10 cellular contexts compared by ENCODE assay signal in the genomic region with DNA sequence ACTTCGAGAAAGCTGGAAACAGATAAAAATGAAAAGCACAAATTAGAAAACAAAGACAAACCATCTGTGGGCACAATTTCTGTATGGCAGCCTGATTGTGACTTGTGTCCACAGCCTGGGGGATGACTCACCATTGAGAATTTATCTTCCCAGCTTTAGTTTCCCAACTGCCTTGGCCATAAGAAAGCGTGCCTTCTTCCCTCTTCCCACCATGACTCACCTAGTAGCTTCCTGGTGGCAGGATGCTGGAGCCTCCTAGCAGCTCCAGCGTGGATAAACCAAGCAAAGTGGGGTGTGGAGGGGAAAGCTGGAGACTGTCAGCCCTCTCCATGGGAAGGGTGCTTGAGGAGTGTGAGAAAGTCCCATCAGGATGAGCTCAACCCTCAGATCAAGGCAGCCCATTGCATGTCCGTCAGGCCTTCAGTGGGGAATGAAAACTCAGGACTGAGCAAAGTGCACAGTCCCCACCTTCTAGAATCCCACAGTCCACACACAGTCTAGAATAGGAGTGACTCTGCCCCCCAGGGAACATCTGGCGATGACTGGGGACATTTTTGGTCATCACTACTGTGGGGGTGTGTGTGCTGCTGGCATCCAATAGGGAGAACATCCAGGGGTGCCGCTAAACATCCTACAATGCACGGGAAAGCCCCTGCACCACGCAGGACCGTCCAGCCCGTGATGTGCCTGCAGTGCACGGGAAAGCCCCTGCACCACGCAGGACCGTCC. TPM values are rescaled to one million over a fixed set of nuclear protein-coding genes. Genes with fewer than 3 reads are reported as not detected.
DNase-seq lines count a peak whose midpoint lies in the region; ATAC-seq, FAIRE-seq and TF ChIP-seq lines count a peak whose summit lies in the region.
"Had no signal": no experiment of that assay in that cellular context is flagged by ENCODE, and none has a peak within 500 bp of the region (broad histone marks: within the 10 kb centered on the region; RNA-seq: fewer than 3 reads in every experiment).

No MANE protein-coding gene starts in this region.

- FAIRE-seq in GM12878 (lab: Jason Lieb, UNC) (no peak), GM19239 (lab: Jason Lieb, UNC) (no peak)

- 39% methylated on average over 13 of the region's 13 CpGs for WGBS in GM12878 (ENCODE audit: insufficient coverage, insufficient replicate concordance, low lambda C conversion rate, missing lambda C conversion rate)
- no CpG with 5 or more reads among the region's 13 CpGs for WGBS in mesendoderm (ENCODE audit: extremely low coverage, insufficient coverage, low lambda C conversion rate)

- POLR2A ChIA-PET in GM12878 (lab: Charles Lee) = no interaction called here

- H3K27ac Mint-ChIP-seq in IgD-negative memory B cell = peak overlapping the region; percentile 54 to 94 (median 58)

- no peak overlapping the region for H4K8ac ChIP-seq in mesendoderm (ENCODE audit: low read depth, low read length)

- H3K27me3 ChIP-seq in GM12878 (replicated peaks in 1 of 2; ENCODE audit: control insufficient read depth in 2 of 2, insufficient read depth in 2 of 2, low read length in 1 of 2) = no peaks in the 10 kb centered on the region
- no peaks in the 10 kb centered on the region for H3K27me3 ChIP-seq in mesendoderm (ENCODE audit: insufficient read depth, low read length, poor library complexity)

- no peak overlapping the region for H2BK5ac ChIP-seq in mesendoderm (ENCODE audit: low read length)

- no peak overlapping the region for H3K23ac ChIP-seq in mesendoderm (ENCODE audit: low read length)

- H2AK5ac ChIP-seq in mesendoderm (ENCODE audit: low read length) = no peak overlapping the region

- H3K27me3 Mint-ChIP-seq in IgD-negative memory B cell = peaks cover 6% of the 10 kb centered on the region

- H3K4me3 Mint-ChIP-seq in IgD-negative memory B cell = peak overlapping the region in 2 of 4 donors; percentile 0 to 27

- no peak overlapping the region for H3K18ac ChIP-seq in mesendoderm (ENCODE audit: low read length)

- H3K27ac ChIP-seq in GM12878 (ENCODE audit: control insufficient read depth, insufficient read depth) = peak overlapping the region; percentile 69
- H3K27ac ChIP-seq in mesendoderm (ENCODE audit: low read depth, low read length) = no peak overlapping the region

- no peak overlapping the region for H2AFZ ChIP-seq in GM12878 (ENCODE audit: control insufficient read depth, low read depth, low read length)

- H3K4ac ChIP-seq in mesendoderm (ENCODE audit: low read depth, low read length) = no peak overlapping the region

- CTCF ChIA-PET in GM12878 (lab: Yijun Ruan, JAX) = interaction anchor here (0.6 kb wide), 1 partner anchor 77 kb away, joined by 3 read pairs; no protein-coding TSS in a partner anchor

- SMC1A ChIA-PET in GM12878 (lab: Charles Lee; ENCODE audit: uncharacterized antibody, unreplicated experiment) = no interaction called here

- DNase-seq in AG20443 (ENCODE audit: low spot score) (peak; percentile 89), GM12878 (ENCODE audit: low read depth, low spot score) (no peak), mesendoderm (peak; percentile 25), NCI-H510A (lab: John Stamatoyannopoulos, UW) (no peak), GM19239 (ENCODE audit: insufficient read length, low spot score) (no peak), NCI-H1436 (lab: John Stamatoyannopoulos, UW) (no peak)
- DNase-seq: cerebellar nuclear complex, left ventricle myocardium superior had no signal

- H3K4me3 ChIP-seq in GM12878 = no peak overlapping the region
- no peak overlapping the region for H3K4me3 ChIP-seq in mesendoderm (ENCODE audit: low read length)

- no peak for TF ChIP-seq RAD21 in GM12878 (IDR thresholded peaks at IDR 0.05; ENCODE audit: insufficient read depth, low read depth, low read length)

- ATAC-seq in GM12878 (no peak), HG03520 (IDR thresholded peaks at IDR 0.05; ENCODE audit: unreplicated experiment) (no peak)
- ATAC-seq: left ventricle myocardium superior had no signal

- H3K36me3 ChIP-seq in GM12878 (ENCODE audit: control insufficient read depth in 2 of 2, insufficient read depth in 2 of 2, low read length in 1 of 2) = no peaks in the 10 kb centered on the region
- no peaks in the 10 kb centered on the region for H3K36me3 ChIP-seq in mesendoderm (ENCODE audit: control insufficient read depth, insufficient read depth, low read length)

- H3K9me3 ChIP-seq in GM12878 (replicated peaks; ENCODE audit: control insufficient read depth, insufficient read depth, low read length) = peaks cover 11% of the 10 kb centered on the region

- H2BK120ac ChIP-seq in mesendoderm (ENCODE audit: low read depth, low read length) = no peak overlapping the region

- no peaks in the 10 kb centered on the region for H3K36me3 Mint-ChIP-seq in IgD-negative memory B cell

- no peak for TF ChIP-seq POLR2A in GM12878 (IDR thresholded peaks at IDR 0.05; ENCODE audit: low read depth, low read length)

- TF ChIP-seq CTCF in GM12878 (IDR thresholded peaks at IDR 0.05 in 2 of 3, conservative IDR thresholded peaks at IDR 0.05 in 1 of 3; ENCODE audit: control insufficient read depth in 2 of 3, extremely low read depth in 1 of 3, insufficient read depth in 1 of 3, low read depth in 3 of 3, low read length in 3 of 3) = no peak

- no peaks in the 10 kb centered on the region for H3K79me2 ChIP-seq in GM12878 (ENCODE audit: control insufficient read depth, insufficient read depth, low read length)
- H3K79me2 ChIP-seq in mesendoderm (ENCODE audit: control insufficient read depth, insufficient read depth, low read length) = no peaks in the 10 kb centered on the region

- H3K9ac ChIP-seq in GM12878 (ENCODE audit: control insufficient read depth, insufficient read depth, low read length) = no peak overlapping the region
- no peak overlapping the region for H3K9ac ChIP-seq in mesendoderm (ENCODE audit: low read length)

- H4K5ac ChIP-seq in mesendoderm (ENCODE audit: low read length) = no peak overlapping the region

- peak overlapping the region; percentile 14; the same call in 1 of the 2 replicates for H3K4me2 ChIP-seq in GM12878 (ENCODE audit: control insufficient read depth, insufficient read depth)
- H3K4me2 ChIP-seq in mesendoderm (ENCODE audit: low read length) = no peak overlapping the region

- intact Hi-C loops in GM12878 (cut with micrococcal nuclease; ENCODE audit: unreplicated experiment) = no loop called here

- peaks cover 16 to 21% (median 18%) of the 10 kb centered on the region in 3 donors for H3K4me1 Mint-ChIP-seq in IgD-negative memory B cell

- H3K79me1 ChIP-seq in mesendoderm (ENCODE audit: low read length) = no peaks in the 10 kb centered on the region

- in situ Hi-C loops in GM12878 (cut with MboI) = no loop called here

- H3K56ac ChIP-seq in mesendoderm (ENCODE audit: low read length) = no peak overlapping the region

- no peak overlapping the region for H2BK15ac ChIP-seq in mesendoderm (replicated peaks; ENCODE audit: low read depth)

- RAD21 ChIA-PET in GM12878 (lab: Charles Lee; ENCODE audit: unreplicated experiment) = no interaction called here

- no peak for TF ChIP-seq EP300 in GM12878 (IDR thresholded peaks at IDR 0.05; ENCODE audit: borderline replicate concordance in 1 of 2, control insufficient read depth in 1 of 2, low read depth in 2 of 2, low read length in 2 of 2)

- BruUV-seq in GM12878 (replicated peaks; lab: Mats Ljungman, UMichigan) = no TSS peak

- no peaks in the 10 kb centered on the region for H4K20me1 ChIP-seq in GM12878 (ENCODE audit: control insufficient read depth, insufficient read depth)

- H3K4me1 ChIP-seq in GM12878 (ENCODE audit: control insufficient read depth, insufficient read depth, low read length) (peaks cover 22% of the 10 kb centered on the region), mesendoderm (ENCODE audit: control insufficient read depth, low read depth, low read length) (no peaks in the 10 kb centered on the region)

- H3K9me3 Mint-ChIP-seq in IgD-negative memory B cell = no peaks in the 10 kb centered on the region

RNA-seq across cellular contexts. Expression of a gene that starts 21.0 kb away (rescaled TPM):
- not detected for polyA plus RNA-seq in IgD-negative memory B cell
- total RNA-seq in GM12878 (2013; cell fraction: nucleolus; rRNA removed) = not detected in 2 replicates
- total RNA-seq in GM12878 (2014; rRNA removed) = not detected in 2 replicates
- not detected in 2 replicates for total RNA-seq in GM12878 (2014; rRNA removed; fragmentation: Illumina TruSeq; extraction: Trizol)
- total RNA-seq in GM12878 (2021) = not detected in 2 replicates
- not detected for polyA plus RNA-seq in GM12878 (2011; ENCODE audit: low read depth)
- polyA plus RNA-seq in GM12878 (2011; rRNA removed) = not detected in 2 replicates
- not detected in 2 replicates for polyA plus RNA-seq in GM12878 (2011; cell fraction: cytosol; rRNA removed)
- polyA plus RNA-seq in GM12878 (2011; cell fraction: nucleus; rRNA removed) = not detected in 2 replicates
- polyA plus RNA-seq in GM12878 (2012) = not detected in 2 replicates
- not detected in 2 replicates for polyA plus RNA-seq in GM12878 (2014; fragmentation: Illumina TruSeq; extraction: Trizol)
- polyA plus RNA-seq in GM12878 (2014; fragmentation: Nextera tagmentation; extraction: Ambion mirVana) = not detected
- polyA plus RNA-seq in GM12878 (2014; rRNA removed) = not detected in 2 replicates
- not detected for polyA plus RNA-seq in GM12878 (2016; fragmentation: Nextera tagmentation; extraction: Ambion mirVana)
- not detected in 2 replicates for polyA minus RNA-seq in GM12878 (2011; rRNA and poly(A)+ RNA removed)
- polyA minus RNA-seq in GM12878 (2011; cell fraction: cytosol; rRNA and poly(A)+ RNA removed) = not detected in 2 replicates
- not detected in 2 replicates for polyA minus RNA-seq in GM12878 (2011; cell fraction: nucleus; rRNA and poly(A)+ RNA removed)
- not detected for polyA plus RNA-seq in mesendoderm (2013, experiment 1 of 2)
- not detected for polyA plus RNA-seq in mesendoderm (2013, experiment 2 of 2)
- total RNA-seq: left ventricle myocardium superior had no signal

RNA-seq across cellular contexts. Expression of a gene that starts 22.4 kb away (rescaled TPM):
- polyA plus RNA-seq in IgD-negative memory B cell (not detected), GM12878 (2011; rRNA removed) (0.27 TPM in 1 of 2 replicates, not detected in the other), GM12878 (2014; fragmentation: Illumina TruSeq; extraction: Trizol) (not detected in 2 replicates), GM12878 (2014; fragmentation: Nextera tagmentation; extraction: Ambion mirVana) (not detected), GM12878 (2014; rRNA removed) (not detected in 2 replicates), GM12878 (2016; fragmentation: Nextera tagmentation; extraction: Ambion mirVana) (under 1 TPM in 1 of 2 experiments, not detected in 1; 0.11 TPM)
- not detected in 2 replicates for total RNA-seq in GM12878 (2013; cell fraction: nucleolus; rRNA removed)
- total RNA-seq in GM12878 (2014; rRNA removed) (0.23 TPM in 1 of 2 replicates, not detected in the other), GM12878 (2014; rRNA removed; fragmentation: Illumina TruSeq; extraction: Trizol) (not detected in 2 replicates), GM12878 (2021) (0.24 TPM in 1 of 2 replicates, not detected in the other)
- polyA plus RNA-seq in GM12878 (2011; ENCODE audit: low read depth) = not detected
- polyA plus RNA-seq in GM12878 (2011; cell fraction: cytosol; rRNA removed) = 0.19 and 0.22 TPM in 2 replicates
- 0.09 and 0.19 TPM in 2 replicates for polyA plus RNA-seq in GM12878 (2011; cell fraction: nucleus; rRNA removed)
- not detected in 2 replicates for polyA plus RNA-seq in GM12878 (2012)
- 0.31 TPM in 1 of 2 replicates, not detected in the other for polyA minus RNA-seq in GM12878 (2011; rRNA and poly(A)+ RNA removed)
- not detected in 2 replicates for polyA minus RNA-seq in GM12878 (2011; cell fraction: cytosol; rRNA and poly(A)+ RNA removed)
- polyA minus RNA-seq in GM12878 (2011; cell fraction: nucleus; rRNA and poly(A)+ RNA removed) = 0.24 TPM in 1 of 2 replicates, not detected in the other
- not detected for polyA plus RNA-seq in mesendoderm (2013, experiment 1 of 2)
- polyA plus RNA-seq in mesendoderm (2013, experiment 2 of 2) = not detected
- total RNA-seq: left ventricle myocardium superior had no signal

RNA-seq across cellular contexts. Expression of a gene that starts 42.9 kb away (rescaled TPM):
- 1.4 TPM for polyA plus RNA-seq in IgD-negative memory B cell
- total RNA-seq in GM12878 (2013; cell fraction: nucleolus; rRNA removed) = not detected in 2 replicates
- total RNA-seq in GM12878 (2014; rRNA removed) = 0.40 and 0.87 TPM in 2 replicates
- total RNA-seq in GM12878 (2014; rRNA removed; fragmentation: Illumina TruSeq; extraction: Trizol) = 0.45 and 0.60 TPM in 2 replicates
- total RNA-seq in GM12878 (2021) = 5.1 and 6.6 TPM in 2 replicates
- polyA plus RNA-seq in GM12878 (2011; ENCODE audit: low read depth) = 0.31 TPM
- 3.1 and 3.5 TPM in 2 replicates for polyA plus RNA-seq in GM12878 (2011; rRNA removed)
- 3.8 and 4.1 TPM in 2 replicates for polyA plus RNA-seq in GM12878 (2011; cell fraction: cytosol; rRNA removed)
- polyA plus RNA-seq in GM12878 (2011; cell fraction: nucleus; rRNA removed) = 1.3 and 2.8 TPM in 2 replicates
- 0.34 and 1.2 TPM in 2 replicates for polyA plus RNA-seq in GM12878 (2012)
- polyA plus RNA-seq in GM12878 (2014; fragmentation: Illumina TruSeq; extraction: Trizol) = 0.36 and 0.90 TPM in 2 replicates
- under 1 TPM; 0.29 to 0.62 TPM for polyA plus RNA-seq in GM12878 (2014; fragmentation: Nextera tagmentation; extraction: Ambion mirVana)
- polyA plus RNA-seq in GM12878 (2014; rRNA removed) = 0.33 and 1.0 TPM in 2 replicates
- under 1 TPM; 0.16 to 0.17 TPM for polyA plus RNA-seq in GM12878 (2016; fragmentation: Nextera tagmentation; extraction: Ambion mirVana)
- polyA minus RNA-seq in GM12878 (2011; rRNA and poly(A)+ RNA removed) = 4.6 and 6.6 TPM in 2 replicates
- not detected in 2 replicates for polyA minus RNA-seq in GM12878 (2011; cell fraction: cytosol; rRNA and poly(A)+ RNA removed)
- 1.8 and 1.9 TPM in 2 replicates for polyA minus RNA-seq in GM12878 (2011; cell fraction: nucleus; rRNA and poly(A)+ RNA removed)
- polyA plus RNA-seq in mesendoderm (2013, experiment 1 of 2) = not detected
- polyA plus RNA-seq in mesendoderm (2013, experiment 2 of 2) = 0.03 TPM

RNA-seq across cellular contexts. Expression of a gene that starts 52.4 kb away (rescaled TPM):
- polyA plus RNA-seq in IgD-negative memory B cell (not detected), GM12878 (2011; rRNA removed) (not detected in 2 replicates), GM12878 (2014; fragmentation: Illumina TruSeq; extraction: Trizol) (not detected in 2 replicates), GM12878 (2014; fragmentation: Nextera tagmentation; extraction: Ambion mirVana) (not detected), GM12878 (2014; rRNA removed) (not detected in 2 replicates), GM12878 (2016; fragmentation: Nextera tagmentation; extraction: Ambion mirVana) (not detected)
- not detected in 2 replicates for total RNA-seq in GM12878 (2013; cell fraction: nucleolus; rRNA removed)
- total RNA-seq in GM12878 (2014; rRNA removed) (not detected in 2 replicates), GM12878 (2014; rRNA removed; fragmentation: Illumina TruSeq; extraction: Trizol) (not detected in 2 replicates), GM12878 (2021) (not detected in 2 replicates)
- polyA plus RNA-seq in GM12878 (2011; ENCODE audit: low read depth) = not detected
- polyA plus RNA-seq in GM12878 (2011; cell fraction: cytosol; rRNA removed) = not detected in 2 replicates
- polyA plus RNA-seq in GM12878 (2011; cell fraction: nucleus; rRNA removed) = not detected in 2 replicates
- polyA plus RNA-seq in GM12878 (2012) = not detected in 2 replicates
- not detected in 2 replicates for polyA minus RNA-seq in GM12878 (2011; rRNA and poly(A)+ RNA removed)
- polyA minus RNA-seq in GM12878 (2011; cell fraction: cytosol; rRNA and poly(A)+ RNA removed) = not detected in 2 replicates
- polyA minus RNA-seq in GM12878 (2011; cell fraction: nucleus; rRNA and poly(A)+ RNA removed) = not detected in 2 replicates
- polyA plus RNA-seq in mesendoderm (2013, experiment 1 of 2) = not detected
- polyA plus RNA-seq in mesendoderm (2013, experiment 2 of 2) = not detected
- total RNA-seq: left ventricle myocardium superior had no signal

Comparison
In these comparisons a context has a peak if more than half of its experiments do, and no peak if none do; other contexts are left out.
1. DNase-seq: peak in AG20443 (single experiment) and mesendoderm (single experiment); none in GM12878 (single experiment), NCI-H510A (single experiment), GM19239 (single experiment) and NCI-H1436 (single experiment).